ENCODE assay signal across 8 cellular contexts in the genomic region with DNA sequence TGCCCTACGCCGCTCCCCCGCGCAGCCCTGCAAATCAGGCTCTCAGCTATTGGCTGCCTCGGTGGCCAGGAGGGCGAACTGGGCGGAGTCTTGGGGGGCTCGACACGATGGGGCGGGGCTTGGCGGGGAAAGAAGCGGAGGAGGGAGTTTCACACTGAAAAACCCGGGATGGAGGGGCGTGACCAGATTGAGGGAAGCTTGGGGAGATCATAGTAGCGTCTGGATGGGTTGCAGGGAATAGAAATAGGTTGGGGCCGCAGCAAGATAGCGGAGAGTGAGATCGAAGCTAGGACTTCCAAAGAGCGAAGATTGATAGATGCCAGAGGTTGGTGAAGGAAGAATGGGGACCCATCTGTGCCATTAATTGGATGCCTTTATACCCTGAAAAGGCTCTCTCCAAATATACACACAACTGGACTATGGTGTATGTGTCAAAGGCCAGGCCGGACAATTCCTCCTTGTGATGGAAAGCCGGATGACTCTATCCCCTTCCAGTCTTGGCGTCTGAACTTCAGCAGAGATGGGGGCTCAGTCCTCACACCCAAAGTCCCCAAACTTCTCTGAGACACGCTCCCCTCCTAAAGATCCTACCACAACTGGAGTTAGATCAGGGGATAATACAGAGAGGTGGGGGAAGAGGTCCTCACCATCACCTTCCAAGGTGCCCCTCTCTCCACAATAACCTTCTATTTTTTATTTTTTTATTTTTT. TPM values are rescaled to one million over a fixed set of nuclear protein-coding genes. Genes with fewer than 3 reads are reported as not detected.
DNase-seq lines count a peak whose midpoint lies in the region; FAIRE-seq and TF ChIP-seq lines count a peak whose summit lies in the region.

No MANE protein-coding gene starts in this region.

- no peak overlapping the region for H3K27ac ChIP-seq in CD8-positive, alpha-beta memory T cell (ENCODE audit: low read depth, low read length)

- H3K4me3 ChIP-seq in CD8-positive, alpha-beta memory T cell (ENCODE audit: low read length) = peak overlapping the region; percentile 17
- peak overlapping the region; percentile 46 for H3K4me3 ChIP-seq in neuron (ENCODE audit: low read length)

- H3K27me3 ChIP-seq in CD8-positive, alpha-beta memory T cell (ENCODE audit: insufficient read depth, low read length, poor library complexity, severe bottlenecking) = peaks cover 27% of the 10 kb centered on the region
- peaks cover 50% of the 10 kb centered on the region for H3K27me3 ChIP-seq in neuron (ENCODE audit: insufficient read depth, low read length)

- peak overlapping the region; percentile 40 for H2AFZ ChIP-seq in neuron (ENCODE audit: low read depth, low read length)

- peak overlapping the region; percentile 55 to 91 (median 80) for H3K4me3 Mint-ChIP-seq in CD8-positive, alpha-beta memory T cell

- peaks cover 41 to 45% of the 10 kb centered on the region in 2 donors for H3K27me3 Mint-ChIP-seq in CD8-positive, alpha-beta memory T cell

- H3K9me3 Mint-ChIP-seq in CD8-positive, alpha-beta memory T cell = peaks cover 0 to 2% (median 0%) of the 10 kb centered on the region in 5 donors

- peak overlapping the region in 3 of 8 donors; percentile 43 to 55 (median 54) for H3K27ac Mint-ChIP-seq in CD8-positive, alpha-beta memory T cell

- CTCF ChIA-PET in CD8-positive, alpha-beta memory T cell (lab: Charles Lee) = interaction anchor here (0.7 to 1.1 kb wide), 2 partner anchors 10 to 18 kb away, joined by 3 to 6 read pairs; no protein-coding TSS in a partner anchor

- no peaks in the 10 kb centered on the region for H3K36me3 ChIP-seq in CD8-positive, alpha-beta memory T cell (ENCODE audit: insufficient read depth, low read length)
- no peaks in the 10 kb centered on the region for H3K36me3 ChIP-seq in neuron (ENCODE audit: insufficient read depth, low read length)

- DNase-seq in CD8-positive, alpha-beta memory T cell = peak; percentile 34 to 68 (median 56)
- peak; percentile 88 for DNase-seq in NCI-H1694 (lab: John Stamatoyannopoulos, UW)
- peak; percentile 44 for DNase-seq in activated T-cell treated with anti-CD3 and anti-CD28 coated beads for 1 hour (ENCODE audit: low read depth)
- DNase-seq in fibroblast of peridontal ligament (ENCODE audit: extremely low read depth) = peak; percentile 26
- peak; percentile 70 for DNase-seq in ureter (ENCODE audit: low spot score)
- DNase-seq in OCI-M1 (lab: John Stamatoyannopoulos, UW) = no peak
- DNase-seq in H54 (ENCODE audit: insufficient read length, low spot score) = no peak

- no peaks in the 10 kb centered on the region for H3K9me3 ChIP-seq in CD8-positive, alpha-beta memory T cell (ENCODE audit: low read length)
- H3K9me3 ChIP-seq in neuron (ENCODE audit: low read length) = no peaks in the 10 kb centered on the region

- POLR2A ChIA-PET in CD8-positive, alpha-beta memory T cell (lab: Charles Lee) = interaction anchor here (1.2 kb wide), 1 partner anchor 13 kb away, joined by 3 read pairs; no protein-coding TSS in a partner anchor

- no peak for TF ChIP-seq POLR2A in H54 (IDR thresholded peaks at IDR 0.05; ENCODE audit: low read depth, low read length)

- H3K4me1 Mint-ChIP-seq in CD8-positive, alpha-beta memory T cell = peaks cover 6 to 16% (median 12%) of the 10 kb centered on the region in 3 donors

- no peaks in the 10 kb centered on the region for H3K36me3 Mint-ChIP-seq in CD8-positive, alpha-beta memory T cell

- no peak for FAIRE-seq in H54 (lab: Jason Lieb, UNC)

- peaks cover 4% of the 10 kb centered on the region for H3K4me1 ChIP-seq in CD8-positive, alpha-beta memory T cell (ENCODE audit: insufficient read depth, low read length)
- H3K4me1 ChIP-seq in neuron (ENCODE audit: insufficient read depth, low read length) = peaks cover 18% of the 10 kb centered on the region

RNA-seq across cellular contexts. Expression of gene STAC2, which starts 0.4 kb away (rescaled TPM):
- not detected for total RNA-seq in CD8-positive, alpha-beta memory T cell
- polyA plus RNA-seq in CD8-positive, alpha-beta memory T cell = not detected
- 1.6 TPM for total RNA-seq in ureter

RNA-seq across cellular contexts. Expression of gene RPL19, which starts 26.0 kb away (rescaled TPM):
- 1,000 to 10,000 TPM; 3,043 to 3,093 TPM for total RNA-seq in CD8-positive, alpha-beta memory T cell
- polyA plus RNA-seq in CD8-positive, alpha-beta memory T cell = 2,939 TPM
- total RNA-seq in ureter = 2,156 TPM

RNA-seq across cellular contexts. Expression of gene CACNB1, which starts 28.7 kb away (rescaled TPM):
- 10 to 100 TPM; 10.6 to 12.3 TPM for total RNA-seq in CD8-positive, alpha-beta memory T cell
- polyA plus RNA-seq in CD8-positive, alpha-beta memory T cell = 2.7 TPM
- total RNA-seq in ureter = 19.1 TPM

Comparison
In these comparisons a context has a peak if more than half of its experiments do, and no peak if none do; other contexts are left out.
1. DNase-seq: peak in CD8-positive, alpha-beta memory T cell (5 of 5), NCI-H1694 (single experiment), activated T-cell treated with anti-CD3 and anti-CD28 coated beads for 1 hour (single experiment), fibroblast of peridontal ligament (single experiment) and ureter (single experiment); none in OCI-M1 (single experiment) and H54 (single experiment).